In the genomic region with DNA sequence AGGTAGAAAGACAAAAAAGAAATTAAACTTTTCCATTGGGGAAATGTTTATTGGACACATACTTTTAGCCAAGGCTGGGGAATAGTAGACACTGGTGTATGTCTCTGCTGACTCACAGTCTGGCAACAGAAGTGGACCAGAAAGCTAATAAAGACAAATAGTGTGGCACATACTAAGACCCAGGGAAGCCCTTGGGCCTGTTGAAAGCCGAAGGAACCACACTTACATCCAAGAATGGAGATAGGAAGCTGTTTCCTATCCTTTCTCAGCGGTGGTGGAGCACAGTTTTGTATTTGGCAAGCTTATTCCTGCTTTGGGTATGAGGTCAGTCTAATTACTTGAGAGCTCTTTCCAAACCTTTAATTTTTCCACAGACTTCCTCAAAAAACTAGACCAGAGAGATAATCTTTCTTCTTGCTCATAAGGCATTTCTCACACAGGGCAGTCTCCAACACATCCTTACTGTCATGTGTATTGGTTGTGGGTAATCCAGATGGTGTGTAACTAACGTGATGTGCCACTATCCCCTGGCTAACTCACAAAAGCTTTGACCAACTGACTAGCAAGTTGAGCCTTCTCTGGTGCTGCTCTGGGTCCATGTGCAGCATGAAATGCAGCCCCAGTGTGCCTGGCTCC, we compare ENCODE assay signal across 25 cellular contexts.
A peak's percentile ranks its signal among the peaks of the same experiment; 100 is the strongest.
DNase-seq lines count a peak whose midpoint lies in the region; ATAC-seq lines count a peak whose summit lies in the region.
"Had no signal": no experiment of that assay in that cellular context is flagged by ENCODE, and none has a peak within 500 bp of the region (broad histone marks: within the 10 kb centered on the region; RNA-seq: fewer than 3 reads in every experiment).

No MANE protein-coding gene starts in this region.

- peak; percentile 84 for ATAC-seq in Right ventricle myocardium inferior
- peak; percentile 85 for ATAC-seq in left ventricle myocardium superior
- ATAC-seq in aorta (ENCODE audit: low FRiP score) = peak; percentile 70
- ATAC-seq: GM12878 had no signal

- H3K36me3 ChIP-seq in rectal smooth muscle tissue (ENCODE audit: control insufficient read depth, insufficient read depth, low read length) = no peaks in the 10 kb centered on the region
- H3K36me3 ChIP-seq in aorta (ENCODE audit: control insufficient read depth in 1 of 2, insufficient read depth in 2 of 2, low read length in 1 of 2) = no peaks in the 10 kb centered on the region
- H3K36me3 ChIP-seq: BLaER1 had no signal

- 44 to 49% methylated on average over 3 of the region's 3 CpGs for WGBS in aorta, 2 donors

- H3K4me3 ChIP-seq in rectal smooth muscle tissue (ENCODE audit: low read length) (no peak overlapping the region), aorta (ENCODE audit: low read length in 2 of 2) (no peak overlapping the region)
- H3K4me3 ChIP-seq: BLaER1, GM12878 had no signal

- intact Hi-C loops in Right ventricle myocardium inferior (cut with DNase I) (no loop called here), cardiac septum (cut with DNase I) (no loop called here), left ventricle myocardium superior (cut with micrococcal nuclease) (no loop called here), aorta (cut with DNase I) (no loop called here), posterior vena cava (cut with DNase I) (no loop called here)

- no peak for DNase-seq in Right ventricle myocardium inferior (ENCODE audit: missing footprints)
- no peak for DNase-seq in cardiac septum (ENCODE audit: low spot score)
- DNase-seq in left ventricle myocardium superior = no peak
- DNase-seq in aorta = no peak
- no peak for DNase-seq in HCEC 1CT
- no peak for DNase-seq in middle frontal gyrus (ENCODE audit: extremely low spot score, low spot score)
- no peak for DNase-seq in posterior vena cava (ENCODE audit: low spot score)
- DNase-seq: ACHN; CD4-positive, alpha-beta T cell; COR-L47; DMS79 treated with DMSO at 0.1 percent for 48 hours; H9; KG1; NCI-H1105; NCI-H1694; NCI-H2081; NCI-H2171; NCI-H345; NCI-H524; NCI-H774; NK-92 treated with Interleukin-12 subunit alpha and Interleukin-12 subunit beta, amount 100 ng/mL, for 24 hours had no signal

- H3K4me1 ChIP-seq in rectal smooth muscle tissue (ENCODE audit: control insufficient read depth, insufficient read depth, low read length) (peaks cover 5% of the 10 kb centered on the region), aorta (ENCODE audit: control insufficient read depth in 1 of 2, insufficient read depth in 2 of 2, low read length in 2 of 2) (no peaks in the 10 kb centered on the region)
- H3K4me1 ChIP-seq: BLaER1 had no signal

- no peak overlapping the region for H3K9ac ChIP-seq in rectal smooth muscle tissue (ENCODE audit: low read length)
- H3K9ac ChIP-seq: BLaER1 had no signal

- peaks cover 2% of the 10 kb centered on the region for H3K9me3 ChIP-seq in aorta (ENCODE audit: control insufficient read depth, low read length)

- H3K27ac ChIP-seq in rectal smooth muscle tissue (ENCODE audit: low read depth, low read length) (peak overlapping the region; percentile 62), aorta (ENCODE audit: low read depth in 1 of 2, low read length in 2 of 2) (no peak overlapping the region)
- H3K27ac ChIP-seq: 22Rv1, BLaER1 had no signal

- H3K27me3 ChIP-seq in rectal smooth muscle tissue (ENCODE audit: control insufficient read depth, insufficient read depth, low read length) (no peaks in the 10 kb centered on the region), aorta (ENCODE audit: control insufficient read depth in 1 of 2, insufficient read depth in 2 of 2, low read length in 1 of 2) (no peaks in the 10 kb centered on the region)
- H3K27me3 ChIP-seq: BLaER1 had no signal
